ENCODE assay signal across 1 cellular context in genomic region chr9:133137451-133138231, GRCh38.
TF ChIP-seq lines count a peak whose summit lies in the region.

No MANE protein-coding gene starts in this region.

TF ChIP-seq in WTC11, 78 proteins besides CTCF, POLR2A, EP300 and RAD21 (continued from another document):
- TF ChIP-seq ATF1 (CRISPR knock-in tag; IDR thresholded peaks at IDR 0.05) (no peak), ZBTB43 (CRISPR knock-in tag; IDR thresholded peaks at IDR 0.05) (no peak), ELF4 (CRISPR knock-in tag; IDR thresholded peaks at IDR 0.05; ENCODE audit: low read depth) (no peak), ZMAT4 (CRISPR knock-in tag; IDR thresholded peaks at IDR 0.05) (no peak)
